ENCODE assay signal across 31 cellular contexts in genomic region chr20:3038454-3038853, GRCh38. TPM values are rescaled to one million over a fixed set of nuclear protein-coding genes. Genes with fewer than 3 reads are reported as not detected.
DNase-seq lines count a peak whose midpoint lies in the region; ATAC-seq, FAIRE-seq and TF ChIP-seq lines count a peak whose summit lies in the region.
"Had no signal": no experiment of that assay in that cellular context is flagged by ENCODE, and none has a peak within 500 bp of the region (broad histone marks: within the 10 kb centered on the region; RNA-seq: fewer than 3 reads in every experiment).

No MANE protein-coding gene starts in this region.

- H4K20me1 ChIP-seq in HepG2 (ENCODE audit: insufficient read depth, low read length): no peaks in the 10 kb centered on the region
- no peaks in the 10 kb centered on the region for H4K20me1 ChIP-seq in GM23248 (ENCODE audit: insufficient read depth)
- H4K20me1 ChIP-seq: BLaER1 had no signal

- H3K9me3 Mint-ChIP-seq in activated CD4-positive, alpha-beta memory T cell treated with anti-CD3 and anti-CD28 coated beads, Interleukin-2, amount 10 ng/mL, durations not matched to agents 7 days and 5 days: no peaks in the 10 kb centered on the region
- H3K9me3 Mint-ChIP-seq in naive thymus-derived CD8-positive, alpha-beta T cell: no peaks in the 10 kb centered on the region
- H3K9me3 Mint-ChIP-seq: WTC11 had no signal

- no peaks in the 10 kb centered on the region for H3K9me3 ChIP-seq in HepG2 (ENCODE audit: low read length)
- no peaks in the 10 kb centered on the region for H3K9me3 ChIP-seq in right lobe of liver
- no peaks in the 10 kb centered on the region for H3K9me3 ChIP-seq in GM23248 (ENCODE audit: low read depth)
- H3K9me3 ChIP-seq: BLaER1, heart left ventricle, Peyer's patch, transverse colon had no signal

- H3K4me3 ChIP-seq in HepG2 (replicated peaks in 1 of 3; ENCODE audit: insufficient read depth in 1 of 3, low read depth in 2 of 3, low read length in 3 of 3): no peak overlapping the region
- no peak overlapping the region for H3K4me3 ChIP-seq in right lobe of liver
- no peak overlapping the region for H3K4me3 ChIP-seq in GM23248
- H3K4me3 ChIP-seq: BLaER1, GM12878, heart left ventricle, Peyer's patch, transverse colon had no signal

- BruUV-seq in HepG2 (replicated peaks; lab: Mats Ljungman, UMichigan): no TSS peak

- H3K79me2 ChIP-seq in HepG2 (ENCODE audit: insufficient read depth, low read length) (no peaks in the 10 kb centered on the region), GM23248 (ENCODE audit: insufficient read depth) (no peaks in the 10 kb centered on the region)

- TF ChIP-seq EP300 in HepG2 (IDR thresholded peaks at IDR 0.05; ENCODE audit: low read depth in 2 of 2, low read length in 2 of 2): no peak
- TF ChIP-seq EP300 in HepG2 (CRISPR knock-in tag; IDR thresholded peaks at IDR 0.05; ENCODE audit: borderline replicate concordance): no peak

- no peaks in the 10 kb centered on the region for H3K27me3 Mint-ChIP-seq in activated CD4-positive, alpha-beta memory T cell treated with anti-CD3 and anti-CD28 coated beads, Interleukin-2, amount 10 ng/mL, durations not matched to agents 7 days and 5 days
- no peaks in the 10 kb centered on the region for H3K27me3 Mint-ChIP-seq in naive thymus-derived CD8-positive, alpha-beta T cell

- TF ChIP-seq CTCF in HepG2 (CRISPR knock-in tag; IDR thresholded peaks at IDR 0.05) (no peak), right lobe of liver (IDR thresholded peaks at IDR 0.05) (no peak)

- no peaks in the 10 kb centered on the region for H3K9me2 ChIP-seq in GM23248 (ENCODE audit: insufficient read depth)

- H3K27ac ChIP-seq in HepG2 (ENCODE audit: extremely low read length, insufficient read depth, low read length): no peak overlapping the region
- no peak overlapping the region for H3K27ac ChIP-seq in right lobe of liver
- H3K27ac ChIP-seq in GM23248: no peak overlapping the region
- H3K27ac ChIP-seq: BLaER1, heart left ventricle, Peyer's patch, transverse colon had no signal

- in situ Hi-C loops in HepG2 (cut with HindIII; ENCODE audit: extremely low pct_ligation_motif_present, low pct_unique_long_range_greater_than_20kb) (no loop called here), GM23248 (cut with MboI) (no loop called here)

- TF ChIP-seq POLR2A in HepG2 (IDR thresholded peaks at IDR 0.05; ENCODE audit: insufficient read depth in 1 of 2, low read depth in 2 of 2, low read length in 2 of 2) (no peak), right lobe of liver (IDR thresholded peaks at IDR 0.05) (no peak)

- H3K4me1 ChIP-seq in HepG2 (ENCODE audit: insufficient read depth, low read length): peaks cover 16% of the 10 kb centered on the region
- peaks cover 0 to 16% (median 3%) of the 10 kb centered on the region in 4 donors for H3K4me1 ChIP-seq in right lobe of liver
- H3K4me1 ChIP-seq in GM23248 (ENCODE audit: insufficient read depth): peaks cover 7% of the 10 kb centered on the region; the same call in 1 of the 2 replicates
- H3K4me1 ChIP-seq: BLaER1 had no signal

- H3F3A ChIP-seq in GM23248 (ENCODE audit: insufficient read depth): 0 out of 2 replicates have a peak, but pooled peaks cover 6% of the 10 kb centered on the region

- no peak overlapping the region for H3K4me3 Mint-ChIP-seq in activated CD4-positive, alpha-beta memory T cell treated with anti-CD3 and anti-CD28 coated beads, Interleukin-2, amount 10 ng/mL, durations not matched to agents 7 days and 5 days
- no peak overlapping the region for H3K4me3 Mint-ChIP-seq in naive thymus-derived CD8-positive, alpha-beta T cell
- H3K4me3 Mint-ChIP-seq: WTC11 had no signal

- ATAC-seq in HepG2: no peak
- ATAC-seq in right lobe of liver: no peak
- no peak for ATAC-seq in naive thymus-derived CD8-positive, alpha-beta T cell
- ATAC-seq in GM21576 (IDR thresholded peaks at IDR 0.05; ENCODE audit: unreplicated experiment): no peak
- ATAC-seq: GM12878, heart left ventricle, WTC11 had no signal

- H3K4me1 Mint-ChIP-seq in activated CD4-positive, alpha-beta memory T cell treated with anti-CD3 and anti-CD28 coated beads, Interleukin-2, amount 10 ng/mL, durations not matched to agents 7 days and 5 days: peaks cover 21% of the 10 kb centered on the region
- H3K4me1 Mint-ChIP-seq in naive thymus-derived CD8-positive, alpha-beta T cell: peaks cover 0 to 13% (median 1%) of the 10 kb centered on the region in 4 donors

- 95% methylated on average over 5 of the region's 5 CpGs for WGBS in HepG2 (ENCODE audit: low lambda C conversion rate)
- 83% methylated on average over 3 of the region's 5 CpGs for WGBS in right lobe of liver (ENCODE audit: insufficient coverage, low coverage, low lambda C conversion rate, missing lambda C conversion rate)
- 86 to 91% methylated on average over 5 of the region's 5 CpGs for WGBS in GM23248 (ENCODE audit: low coverage in 1 of 2, low lambda C conversion rate in 2 of 2, missing lambda C conversion rate in 2 of 2), 2 experiments

- POLR2A ChIA-PET in HepG2 (lab: Yijun Ruan, JAX): no interaction called here
- POLR2A ChIA-PET in activated CD4-positive, alpha-beta memory T cell treated with anti-CD3 and anti-CD28 coated beads, Interleukin-2, amount 10 ng/mL, durations not matched to agents 7 days and 5 days (lab: Charles Lee): no interaction called here
- POLR2A ChIA-PET in naive thymus-derived CD8-positive, alpha-beta T cell (lab: Charles Lee): no interaction called here

- H3K36me3 Mint-ChIP-seq in activated CD4-positive, alpha-beta memory T cell treated with anti-CD3 and anti-CD28 coated beads, Interleukin-2, amount 10 ng/mL, durations not matched to agents 7 days and 5 days (ENCODE audit: low read depth): peaks cover 50% of the 10 kb centered on the region
- H3K36me3 Mint-ChIP-seq in naive thymus-derived CD8-positive, alpha-beta T cell: peaks cover 0 to 71% (median 13%) of the 10 kb centered on the region in 3 donors

- no peak for TF ChIP-seq RAD21 in HepG2 (CRISPR knock-in tag; IDR thresholded peaks at IDR 0.05)

- H3K36me3 ChIP-seq in HepG2 (replicated peaks in 1 of 2; ENCODE audit: control insufficient read depth in 1 of 2, insufficient read depth in 2 of 2, low read length in 2 of 2) (peaks cover 40 to 57% of the 10 kb centered on the region in 2 experiments), right lobe of liver (peaks cover 0 to 19% (median 6%) of the 10 kb centered on the region in 4 donors), GM23248 (ENCODE audit: low read depth) (peaks cover 7% of the 10 kb centered on the region; the same call in 1 of the 2 replicates)

- peak overlapping the region; percentile 11 for H3K27ac Mint-ChIP-seq in activated CD4-positive, alpha-beta memory T cell treated with anti-CD3 and anti-CD28 coated beads, Interleukin-2, amount 10 ng/mL, durations not matched to agents 7 days and 5 days
- H3K27ac Mint-ChIP-seq in naive thymus-derived CD8-positive, alpha-beta T cell: peak overlapping the region in 7 of 10 donors; percentile 27 to 82 (median 46)
- H3K27ac Mint-ChIP-seq: WTC11 had no signal

- FAIRE-seq in HepG2 (lab: Jason Lieb, UNC): no peak
- FAIRE-seq: bronchial epithelial cell, colon, GM12878, HTR-8/SVneo had no signal

- intact Hi-C loops in HepG2 (cut with micrococcal nuclease; ENCODE audit: unreplicated experiment) (no loop called here), right lobe of liver (cut with DNase I) (no loop called here)

- H3K9ac ChIP-seq in HepG2 (ENCODE audit: insufficient read depth, low read depth, low read length) (no peak overlapping the region), GM23248 (no peak overlapping the region)
- H3K9ac ChIP-seq: BLaER1 had no signal

- H3K27me3 ChIP-seq in HepG2 (ENCODE audit: control insufficient read depth in 1 of 2, insufficient read depth in 2 of 2, low read length in 2 of 2) (no peaks in the 10 kb centered on the region), right lobe of liver (no peaks in the 10 kb centered on the region), GM23248 (replicated peaks; ENCODE audit: insufficient read depth) (no peaks in the 10 kb centered on the region)
- H3K27me3 ChIP-seq: BLaER1, heart left ventricle, Peyer's patch, transverse colon had no signal

- CTCF ChIA-PET in HepG2 (lab: Yijun Ruan, JAX; ENCODE audit: low intra/inter-chr PET ratio, low total read pairs): no interaction called here
- CTCF ChIA-PET in activated CD4-positive, alpha-beta memory T cell treated with anti-CD3 and anti-CD28 coated beads, Interleukin-2, amount 10 ng/mL, durations not matched to agents 7 days and 5 days (lab: Charles Lee): no interaction called here

- DNase-seq in HepG2 (ENCODE audit: low spot score) (no peak), right lobe of liver (no peak), GM23248 (no peak), hippocampal formation (lab: John Stamatoyannopoulos, UW) (no peak)
- DNase-seq in activated CD4-positive, alpha-beta memory T cell treated with anti-CD3 and anti-CD28 coated beads, Interleukin-2, amount 10 ng/mL, durations not matched to agents 7 days and 5 days: no peak
- DNase-seq in naive thymus-derived CD8-positive, alpha-beta T cell: no peak
- DNase-seq: activated CD4-positive, alpha-beta T cell treated with anti-CD3 and anti-CD28 coated beads, Interleukin-2, amount 50 U/mL, for 48 hours; Calu3; effector CD8-positive, alpha-beta T cell; foreskin fibroblast; heart left ventricle; KG1; mammary epithelial cell; MM.1S; NCI-H1436; NCI-H345; occipital lobe; Peyer's patch; SIG-M5; SW 1271; transverse colon had no signal

- no peak overlapping the region for H3K4me2 ChIP-seq in HepG2 (ENCODE audit: low read depth, low read length)
- H3K4me2 ChIP-seq in GM23248 (ENCODE audit: unreplicated experiment): no peak overlapping the region
- H3K4me2 ChIP-seq: BLaER1 had no signal

- H2AFZ ChIP-seq in HepG2 (ENCODE audit: low read length): no peak overlapping the region
- no peak overlapping the region for H2AFZ ChIP-seq in GM23248

RNA-seq across cellular contexts. Expression of gene GNRH2, which starts 5.0 kb away (rescaled TPM):
- not detected in 2 replicates for total RNA-seq in HepG2 (2016; rRNA removed; fragmentation: Illumina TruSeq; extraction: Trizol)
- not detected in 2 replicates for total RNA-seq in HepG2 (2016; cell fraction: cytosol; rRNA removed; fragmentation: Illumina TruSeq; extraction: Trizol; ENCODE audit: low read depth)
- total RNA-seq in HepG2 (2016; cell fraction: insoluble cytoplasmic fraction; rRNA removed; fragmentation: Illumina TruSeq; extraction: Trizol): 0.22 TPM in 1 of 2 replicates, not detected in the other
- total RNA-seq in HepG2 (2016; cell fraction: membrane; rRNA removed; fragmentation: Illumina TruSeq; extraction: Trizol): not detected in 2 replicates
- total RNA-seq in HepG2 (2016; cell fraction: nucleus; rRNA removed; fragmentation: Illumina TruSeq; extraction: Trizol): 0.72 and 1.5 TPM in 2 replicates
- polyA plus RNA-seq in HepG2 (2011; rRNA removed): 0.22 and 0.28 TPM in 2 replicates
- polyA plus RNA-seq in HepG2 (2011; cell fraction: cytosol; rRNA removed): not detected in 2 replicates
- 2.9 and 3.0 TPM in 2 replicates for polyA plus RNA-seq in HepG2 (2011; cell fraction: nucleus; rRNA removed)
- polyA plus RNA-seq in HepG2 (2012): 0.37 TPM in 1 of 2 replicates, not detected in the other
- polyA plus RNA-seq in HepG2 (2016; cell fraction: cytosol; fragmentation: Illumina TruSeq; extraction: Trizol; ENCODE audit: low read depth): not detected in 2 replicates
- not detected in 2 replicates for polyA plus RNA-seq in HepG2 (2016; cell fraction: insoluble cytoplasmic fraction; fragmentation: Illumina TruSeq; extraction: Trizol; ENCODE audit: low read depth)
- not detected in 2 replicates for polyA plus RNA-seq in HepG2 (2016; cell fraction: membrane; fragmentation: Illumina TruSeq; extraction: Trizol; ENCODE audit: low read depth)
- polyA plus RNA-seq in HepG2 (2016; cell fraction: nucleus; fragmentation: Illumina TruSeq; extraction: Trizol; ENCODE audit: insufficient read depth, low read depth): 0.96 and 1.2 TPM in 2 replicates
- 0.21 and 1.1 TPM in 2 replicates for polyA minus RNA-seq in HepG2 (2011; rRNA and poly(A)+ RNA removed; ENCODE audit: low replicate concordance)
- polyA minus RNA-seq in HepG2 (2011; cell fraction: cytosol; rRNA and poly(A)+ RNA removed): not detected in 2 replicates
- polyA minus RNA-seq in HepG2 (2011; cell fraction: nucleus; rRNA and poly(A)+ RNA removed): 5.0 and 7.0 TPM in 2 replicates
- total RNA-seq in right lobe of liver: under 1 TPM in 3 of 6 experiments, not detected in 3; 0.55 to 0.81 (median 0.66) TPM
- total RNA-seq in activated CD4-positive, alpha-beta memory T cell treated with anti-CD3 and anti-CD28 coated beads, Interleukin-2, amount 10 ng/mL, durations not matched to agents 7 days and 5 days: 1 to 10 TPM; 2.3 to 3.0 TPM
- 1 to 10 TPM; 1.5 to 1.9 TPM for total RNA-seq in naive thymus-derived CD8-positive, alpha-beta T cell
- polyA plus RNA-seq in naive thymus-derived CD8-positive, alpha-beta T cell: not detected
- total RNA-seq in GM23248 (2014; rRNA removed; shearing (Covaris generic)): not detected in 2 replicates
- polyA plus RNA-seq in GM23248 (2016; fragmentation: Nextera tagmentation; extraction: Ambion mirVana): not detected in 2 replicates
- total RNA-seq: occipital lobe, Peyer's patch, skeletal muscle tissue, transverse colon had no signal
- polyA plus RNA-seq: AG04450, heart left ventricle, mammary epithelial cell had no signal

RNA-seq across cellular contexts. Expression of gene MRPS26, which starts 7.4 kb away (rescaled TPM):
- 187 and 201 TPM in 2 replicates for total RNA-seq in HepG2 (2016; rRNA removed; fragmentation: Illumina TruSeq; extraction: Trizol)
- total RNA-seq in HepG2 (2016; cell fraction: cytosol; rRNA removed; fragmentation: Illumina TruSeq; extraction: Trizol; ENCODE audit: low read depth): 73.7 and 85.4 TPM in 2 replicates
- 186 and 201 TPM in 2 replicates for total RNA-seq in HepG2 (2016; cell fraction: insoluble cytoplasmic fraction; rRNA removed; fragmentation: Illumina TruSeq; extraction: Trizol)
- 110 and 125 TPM in 2 replicates for total RNA-seq in HepG2 (2016; cell fraction: membrane; rRNA removed; fragmentation: Illumina TruSeq; extraction: Trizol)
- total RNA-seq in HepG2 (2016; cell fraction: nucleus; rRNA removed; fragmentation: Illumina TruSeq; extraction: Trizol): 63.7 and 71.2 TPM in 2 replicates
- polyA plus RNA-seq in HepG2 (2011; rRNA removed): 89.8 and 96.6 TPM in 2 replicates
- 91.9 and 140 TPM in 2 replicates for polyA plus RNA-seq in HepG2 (2011; cell fraction: cytosol; rRNA removed)
- 52.3 and 57.4 TPM in 2 replicates for polyA plus RNA-seq in HepG2 (2011; cell fraction: nucleus; rRNA removed)
- 67.7 and 77.8 TPM in 2 replicates for polyA plus RNA-seq in HepG2 (2012)
- polyA plus RNA-seq in HepG2 (2016; cell fraction: cytosol; fragmentation: Illumina TruSeq; extraction: Trizol; ENCODE audit: low read depth): 65.7 and 79.0 TPM in 2 replicates
- 195 and 204 TPM in 2 replicates for polyA plus RNA-seq in HepG2 (2016; cell fraction: insoluble cytoplasmic fraction; fragmentation: Illumina TruSeq; extraction: Trizol; ENCODE audit: low read depth)
- polyA plus RNA-seq in HepG2 (2016; cell fraction: membrane; fragmentation: Illumina TruSeq; extraction: Trizol; ENCODE audit: low read depth): 80.8 and 93.5 TPM in 2 replicates
- 120 and 125 TPM in 2 replicates for polyA plus RNA-seq in HepG2 (2016; cell fraction: nucleus; fragmentation: Illumina TruSeq; extraction: Trizol; ENCODE audit: insufficient read depth, low read depth)
- polyA minus RNA-seq in HepG2 (2011; rRNA and poly(A)+ RNA removed; ENCODE audit: low replicate concordance): 22.4 and 55.0 TPM in 2 replicates
- 24.7 and 35.9 TPM in 2 replicates for polyA minus RNA-seq in HepG2 (2011; cell fraction: cytosol; rRNA and poly(A)+ RNA removed)
- polyA minus RNA-seq in HepG2 (2011; cell fraction: nucleus; rRNA and poly(A)+ RNA removed): 13.3 and 16.5 TPM in 2 replicates
- total RNA-seq in right lobe of liver: 10 to 100 TPM; 27.8 to 59.1 (median 38.0) TPM
- total RNA-seq in activated CD4-positive, alpha-beta memory T cell treated with anti-CD3 and anti-CD28 coated beads, Interleukin-2, amount 10 ng/mL, durations not matched to agents 7 days and 5 days: 10 to 100 TPM; 33.7 to 35.3 TPM
- 10 to 100 TPM; 27.6 to 28.4 TPM for total RNA-seq in naive thymus-derived CD8-positive, alpha-beta T cell
- polyA plus RNA-seq in naive thymus-derived CD8-positive, alpha-beta T cell: 10 to 100 TPM; 59.2 to 81.8 (median 75.6) TPM
- total RNA-seq in GM23248 (2014; rRNA removed; shearing (Covaris generic)): 24.2 and 48.2 TPM in 2 replicates
- 44.5 and 48.2 TPM in 2 replicates for polyA plus RNA-seq in GM23248 (2016; fragmentation: Nextera tagmentation; extraction: Ambion mirVana)

RNA-seq across cellular contexts. Expression of gene OXT, which starts 33.0 kb away (rescaled TPM):
- total RNA-seq in HepG2 (2016; rRNA removed; fragmentation: Illumina TruSeq; extraction: Trizol) (not detected in 2 replicates), right lobe of liver (10 to 100 TPM in 2 of 6 experiments, 1 to 10 TPM in 4; 1.8 to 41.2 (median 7.0) TPM)
- total RNA-seq in HepG2 (2016; cell fraction: cytosol; rRNA removed; fragmentation: Illumina TruSeq; extraction: Trizol; ENCODE audit: low read depth): not detected in 2 replicates
- total RNA-seq in HepG2 (2016; cell fraction: insoluble cytoplasmic fraction; rRNA removed; fragmentation: Illumina TruSeq; extraction: Trizol): not detected in 2 replicates
- total RNA-seq in HepG2 (2016; cell fraction: membrane; rRNA removed; fragmentation: Illumina TruSeq; extraction: Trizol): not detected in 2 replicates
- total RNA-seq in HepG2 (2016; cell fraction: nucleus; rRNA removed; fragmentation: Illumina TruSeq; extraction: Trizol): not detected in 2 replicates
- polyA plus RNA-seq in HepG2 (2011; rRNA removed) (not detected in 2 replicates), GM23248 (2016; fragmentation: Nextera tagmentation; extraction: Ambion mirVana) (0.40 and 0.70 TPM in 2 replicates)
- polyA plus RNA-seq in HepG2 (2011; cell fraction: cytosol; rRNA removed): not detected in 2 replicates
- not detected in 2 replicates for polyA plus RNA-seq in HepG2 (2011; cell fraction: nucleus; rRNA removed)
- not detected in 2 replicates for polyA plus RNA-seq in HepG2 (2012)
- polyA plus RNA-seq in HepG2 (2016; cell fraction: cytosol; fragmentation: Illumina TruSeq; extraction: Trizol; ENCODE audit: low read depth): not detected in 2 replicates
- polyA plus RNA-seq in HepG2 (2016; cell fraction: insoluble cytoplasmic fraction; fragmentation: Illumina TruSeq; extraction: Trizol; ENCODE audit: low read depth): not detected in 2 replicates
- polyA plus RNA-seq in HepG2 (2016; cell fraction: membrane; fragmentation: Illumina TruSeq; extraction: Trizol; ENCODE audit: low read depth): not detected in 2 replicates
- not detected in 2 replicates for polyA plus RNA-seq in HepG2 (2016; cell fraction: nucleus; fragmentation: Illumina TruSeq; extraction: Trizol; ENCODE audit: insufficient read depth, low read depth)
- polyA minus RNA-seq in HepG2 (2011; rRNA and poly(A)+ RNA removed; ENCODE audit: low replicate concordance): not detected in 2 replicates
- polyA minus RNA-seq in HepG2 (2011; cell fraction: cytosol; rRNA and poly(A)+ RNA removed): not detected in 2 replicates
- not detected in 2 replicates for polyA minus RNA-seq in HepG2 (2011; cell fraction: nucleus; rRNA and poly(A)+ RNA removed)
- total RNA-seq in activated CD4-positive, alpha-beta memory T cell treated with anti-CD3 and anti-CD28 coated beads, Interleukin-2, amount 10 ng/mL, durations not matched to agents 7 days and 5 days: not detected
- 1 to 10 TPM; 2.2 to 2.6 TPM for total RNA-seq in naive thymus-derived CD8-positive, alpha-beta T cell
- polyA plus RNA-seq in naive thymus-derived CD8-positive, alpha-beta T cell: 1 to 10 TPM in 1 of 3 donors, under 1 TPM in 2; 0.53 to 2.2 (median 0.91) TPM
- total RNA-seq in GM23248 (2014; rRNA removed; shearing (Covaris generic)): not detected in 2 replicates
- total RNA-seq: bronchial epithelial cell, Calu3, GM12878, mammary epithelial cell, occipital lobe, skeletal muscle tissue, transverse colon, WTC11 had no signal
- polyA plus RNA-seq: AG04450, GM12878, heart left ventricle, mammary epithelial cell had no signal

RNA-seq across cellular contexts. Expression of gene AVP, which starts 46.1 kb away (rescaled TPM):
- total RNA-seq in HepG2 (2016; rRNA removed; fragmentation: Illumina TruSeq; extraction: Trizol) (not detected in 2 replicates), right lobe of liver (under 1 TPM in 2 of 6 experiments, not detected in 4; 0.74 to 0.93 TPM)
- total RNA-seq in HepG2 (2016; cell fraction: cytosol; rRNA removed; fragmentation: Illumina TruSeq; extraction: Trizol; ENCODE audit: low read depth): not detected in 2 replicates
- not detected in 2 replicates for total RNA-seq in HepG2 (2016; cell fraction: insoluble cytoplasmic fraction; rRNA removed; fragmentation: Illumina TruSeq; extraction: Trizol)
- total RNA-seq in HepG2 (2016; cell fraction: membrane; rRNA removed; fragmentation: Illumina TruSeq; extraction: Trizol): not detected in 2 replicates
- total RNA-seq in HepG2 (2016; cell fraction: nucleus; rRNA removed; fragmentation: Illumina TruSeq; extraction: Trizol): not detected in 2 replicates
- polyA plus RNA-seq in HepG2 (2011; rRNA removed) (0.12 and 0.21 TPM in 2 replicates), GM23248 (2016; fragmentation: Nextera tagmentation; extraction: Ambion mirVana) (not detected in 2 replicates)
- polyA plus RNA-seq in HepG2 (2011; cell fraction: cytosol; rRNA removed): 0.22 and 0.74 TPM in 2 replicates
- 0.37 and 0.38 TPM in 2 replicates for polyA plus RNA-seq in HepG2 (2011; cell fraction: nucleus; rRNA removed)
- polyA plus RNA-seq in HepG2 (2012): not detected in 2 replicates
- polyA plus RNA-seq in HepG2 (2016; cell fraction: cytosol; fragmentation: Illumina TruSeq; extraction: Trizol; ENCODE audit: low read depth): not detected in 2 replicates
- not detected in 2 replicates for polyA plus RNA-seq in HepG2 (2016; cell fraction: insoluble cytoplasmic fraction; fragmentation: Illumina TruSeq; extraction: Trizol; ENCODE audit: low read depth)
- polyA plus RNA-seq in HepG2 (2016; cell fraction: membrane; fragmentation: Illumina TruSeq; extraction: Trizol; ENCODE audit: low read depth): not detected in 2 replicates
- polyA plus RNA-seq in HepG2 (2016; cell fraction: nucleus; fragmentation: Illumina TruSeq; extraction: Trizol; ENCODE audit: insufficient read depth, low read depth): not detected in 2 replicates
- not detected in 2 replicates for polyA minus RNA-seq in HepG2 (2011; rRNA and poly(A)+ RNA removed; ENCODE audit: low replicate concordance)
- not detected in 2 replicates for polyA minus RNA-seq in HepG2 (2011; cell fraction: cytosol; rRNA and poly(A)+ RNA removed)
- not detected in 2 replicates for polyA minus RNA-seq in HepG2 (2011; cell fraction: nucleus; rRNA and poly(A)+ RNA removed)
- total RNA-seq in activated CD4-positive, alpha-beta memory T cell treated with anti-CD3 and anti-CD28 coated beads, Interleukin-2, amount 10 ng/mL, durations not matched to agents 7 days and 5 days: not detected
- total RNA-seq in naive thymus-derived CD8-positive, alpha-beta T cell: not detected
- polyA plus RNA-seq in naive thymus-derived CD8-positive, alpha-beta T cell: not detected
- total RNA-seq in GM23248 (2014; rRNA removed; shearing (Covaris generic)): not detected in 2 replicates
- total RNA-seq: bronchial epithelial cell, Calu3, GM12878, heart left ventricle, mammary epithelial cell, occipital lobe, skeletal muscle tissue, transverse colon had no signal
- polyA plus RNA-seq: AG04450, esophagus, GM12878, heart left ventricle, mammary epithelial cell had no signal
